Comparison of ENCODE assay signal across 21 cellular contexts in genomic region chr12:77841467-77842054, GRCh38. TPM values are rescaled to one million over a fixed set of nuclear protein-coding genes. Genes with fewer than 3 reads are reported as not detected.
DNase-seq lines count a peak whose midpoint lies in the region; ATAC-seq and TF ChIP-seq lines count a peak whose summit lies in the region.
"Had no signal": no experiment of that assay in that cellular context is flagged by ENCODE, and none has a peak within 500 bp of the region (broad histone marks: within the 10 kb centered on the region; RNA-seq: fewer than 3 reads in every experiment).

No MANE protein-coding gene starts in this region.

- WGBS in mammary epithelial cell (ENCODE audit: low coverage, missing lambda C conversion rate), result 100% methylated on average over 1 of the region's 1 CpG

- H3K9ac ChIP-seq in mammary epithelial cell (ENCODE audit: insufficient read depth, low read length), result no peak overlapping the region
- H3K9ac ChIP-seq: KMS-11, neural progenitor cell had no signal

- no peaks in the 10 kb centered on the region for H3K9me3 ChIP-seq in mammary epithelial cell (replicated peaks; ENCODE audit: insufficient read depth, low read length)
- H3K9me3 ChIP-seq: right atrium auricular region, transverse colon had no signal

- DNase-seq in A172 (ENCODE audit: low spot score), result peak; percentile 24
- peak; percentile 58 for DNase-seq in NCI-H226
- peak; percentile 48 for DNase-seq in mammary epithelial cell
- no peak for DNase-seq in activated CD4-positive, alpha-beta T cell treated with anti-CD3 and anti-CD28 coated beads, Interleukin-2, amount 50 U/mL, for 4 hours
- no peak for DNase-seq in NCI-H1092 (lab: John Stamatoyannopoulos, UW)
- DNase-seq in ecto neural progenitor cell (ENCODE audit: low spot score), result no peak
- no peak for DNase-seq in G401 (ENCODE audit: low spot score)
- DNase-seq: activated CD4-positive, alpha-beta T cell treated with anti-CD3 and anti-CD28 coated beads, Interleukin-2, amount 10 ng/mL, durations not matched to agents 7 days and 5 days; activated naive CD8-positive, alpha-beta T cell treated with anti-CD3 and anti-CD28 coated beads for 36 hours; activated T-cell treated with anti-CD3 and anti-CD28 coated beads, Interleukin-2, amount 50 U/mL, for 24 hours; Calu3; H7; NCI-H146; NCI-H774; stimulated activated CD4-positive, alpha-beta T cell treated with anti-CD3 and anti-CD28 coated beads, Interleukin-2, amount 100 ng/mL, for 24 hours; transverse colon had no signal

- H2AFZ ChIP-seq in mammary epithelial cell (ENCODE audit: low read depth, low read length), result peak overlapping the region; percentile 8
- H2AFZ ChIP-seq: neural progenitor cell had no signal

- no peaks in the 10 kb centered on the region for H4K20me1 ChIP-seq in mammary epithelial cell (ENCODE audit: insufficient read depth, low read length)

- H3K27me3 ChIP-seq in mammary epithelial cell (ENCODE audit: insufficient read depth, low read length), result no peaks in the 10 kb centered on the region
- H3K27me3 ChIP-seq: neural progenitor cell, right atrium auricular region, transverse colon had no signal

- H3K4me1 ChIP-seq in mammary epithelial cell (ENCODE audit: insufficient read depth, low read length), result peaks cover 17% of the 10 kb centered on the region
- H3K4me1 ChIP-seq: transverse colon had no signal

- in situ Hi-C loops in mammary epithelial cell (cut with MboI; ENCODE audit: low sequenced_read_pairs in 2 of 2) (no loop called here), G401 (cut with HindIII; ENCODE audit: low sequenced_read_pairs) (no loop called here)

- peak; percentile 46 for ATAC-seq in GM19463 (IDR thresholded peaks at IDR 0.05; ENCODE audit: unreplicated experiment)
- ATAC-seq: Right ventricle myocardium inferior had no signal

- H3K36me3 ChIP-seq in mammary epithelial cell (ENCODE audit: insufficient read depth, low read length), result no peaks in the 10 kb centered on the region
- H3K36me3 ChIP-seq: neural progenitor cell, right atrium auricular region, transverse colon had no signal

- H3K4me3 ChIP-seq in mammary epithelial cell (replicated peaks in 1 of 3; ENCODE audit: insufficient read depth in 1 of 3, low read depth in 2 of 3, low read length in 3 of 3), result no peak overlapping the region
- H3K4me3 ChIP-seq: neural progenitor cell, right atrium auricular region, transverse colon had no signal

- no peak for TF ChIP-seq CTCF in mammary epithelial cell (conservative IDR thresholded peaks at IDR 0.05 in 1 of 2, IDR thresholded peaks at IDR 0.05 in 1 of 2; ENCODE audit: extremely low read depth in 1 of 2, insufficient read depth in 1 of 2, low read depth in 1 of 2, low read length in 2 of 2)

- no peak overlapping the region for H3K4me2 ChIP-seq in mammary epithelial cell (ENCODE audit: insufficient read depth, low read depth, low read length)
- H3K4me2 ChIP-seq: KMS-11, neural progenitor cell had no signal

- CTCF ChIA-PET in mammary epithelial cell (lab: Charles Lee; ENCODE audit: low non-redundant PET), result no interaction called here

- H3K27ac ChIP-seq in mammary epithelial cell (ENCODE audit: insufficient read depth, low read depth, low read length), result no peak overlapping the region
- H3K27ac ChIP-seq: KMS-11, neural progenitor cell, right atrium auricular region, transverse colon had no signal

- BruUV-seq in mammary epithelial cell (replicated peaks; lab: Mats Ljungman, UMichigan), result no TSS peak

- H3K79me2 ChIP-seq in mammary epithelial cell (ENCODE audit: insufficient read depth, low read length), result no peaks in the 10 kb centered on the region

- intact Hi-C loops in mammary epithelial cell (cut with micrococcal nuclease), result no loop called here

- dilution Hi-C loops in mammary epithelial cell (cut with HindIII; ENCODE audit: low sequenced_read_pairs), result no loop called here

RNA-seq across cellular contexts. Expression of gene NAV3, which starts 10.9 kb away (rescaled TPM):
- total RNA-seq in A172 (2014; rRNA removed; shearing (Covaris generic)), result 38.6 and 52.0 TPM in 2 replicates
- 10 to 100 TPM in 1 of 2 donors, 1 to 10 TPM in 1; 2.8 to 25.0 TPM for total RNA-seq in mammary epithelial cell
- polyA plus RNA-seq in mammary epithelial cell, result 11.2 TPM
- polyA minus RNA-seq in mammary epithelial cell, result 115 TPM
- not detected in 2 replicates for total RNA-seq in G401 (2014; rRNA removed; shearing (Covaris generic))
- total RNA-seq: activated CD4-positive, alpha-beta T cell treated with anti-CD3 and anti-CD28 coated beads, Interleukin-2, amount 10 ng/mL, durations not matched to agents 7 days and 5 days; activated naive CD8-positive, alpha-beta T cell treated with anti-CD3 and anti-CD28 coated beads for 36 hours had no signal

Comparison
In these comparisons a context has a peak if more than half of its experiments do, and no peak if none do; other contexts are left out.
1. DNase-seq: peak in A172 (single experiment), NCI-H226 (single experiment) and mammary epithelial cell (single experiment); none in activated CD4-positive, alpha-beta T cell treated with anti-CD3 and anti-CD28 coated beads, Interleukin-2, amount 50 U/mL, for 4 hours (0 of 2), NCI-H1092 (single experiment), ecto neural progenitor cell (single experiment) and G401 (single experiment).